8 cellular contexts compared by ENCODE assay signal in the genomic region with DNA sequence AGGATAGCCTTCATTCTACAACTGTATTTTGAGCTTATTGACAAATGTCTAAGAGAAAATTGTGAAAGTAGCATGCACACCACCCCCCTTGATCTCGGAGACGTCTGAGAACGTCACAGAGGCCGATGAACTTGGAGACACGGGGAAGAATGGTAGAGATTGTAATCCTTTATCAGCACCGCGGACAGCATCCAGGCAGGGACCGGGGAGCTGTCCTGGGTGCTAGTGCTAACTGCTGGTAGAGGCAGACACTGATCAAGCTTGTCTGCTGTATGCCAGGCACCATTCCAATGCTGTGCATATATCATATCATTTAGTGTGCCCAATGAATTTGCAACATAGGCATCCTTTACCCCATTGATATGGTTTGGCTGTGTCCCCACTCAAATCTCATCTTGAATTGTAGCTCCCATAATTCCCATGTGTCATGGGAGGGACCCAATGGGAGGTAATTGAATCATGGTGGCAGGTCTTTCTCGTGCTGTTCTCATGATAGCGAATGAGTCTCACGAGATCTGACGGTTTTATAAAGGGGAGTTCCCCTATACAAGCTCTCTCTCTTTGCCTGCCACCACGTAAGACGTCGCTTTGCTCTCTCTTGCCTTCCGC.
DNase-seq lines count a peak whose midpoint lies in the region; ATAC-seq and TF ChIP-seq lines count a peak whose summit lies in the region.

No MANE protein-coding gene starts in this region.

- DNase-seq in GM03348 (ENCODE audit: low spot score) (peak; percentile 82), NCI-H460 (ENCODE audit: extremely low read depth, low read depth) (peak; percentile 73), hepatocyte (ENCODE audit: low spot score) (peak; percentile 86), activated gamma-delta T cell treated with Interleukin-2 at 50 U/mL for 16 hours (no peak), NCI-H524 treated with DMSO at 0.1 percent for 48 hours (lab: John Stamatoyannopoulos, UW) (no peak)
- DNase-seq in activated naive CD8-positive, alpha-beta T cell treated with anti-CD3 and anti-CD28 coated beads for 36 hours, result peak; percentile 44
- DNase-seq in stimulated activated CD4-positive, alpha-beta T cell treated with anti-CD3 and anti-CD28 coated beads, Interleukin-2, amount 100 ng/mL, for 48 hours, result peak; percentile 40 to 48

- no peaks in the 10 kb centered on the region for H3K9me3 Mint-ChIP-seq in activated naive CD8-positive, alpha-beta T cell treated with anti-CD3 and anti-CD28 coated beads for 36 hours

- no peak overlapping the region for H3K4me3 Mint-ChIP-seq in activated naive CD8-positive, alpha-beta T cell treated with anti-CD3 and anti-CD28 coated beads for 36 hours

- no peak overlapping the region for H3K4me2 ChIP-seq in hepatocyte

- no peaks in the 10 kb centered on the region for H3K4me1 ChIP-seq in hepatocyte (ENCODE audit: insufficient read depth)

- H3K9me3 ChIP-seq in hepatocyte (ENCODE audit: low read depth), result no peaks in the 10 kb centered on the region

- no peaks in the 10 kb centered on the region for H3K36me3 ChIP-seq in hepatocyte (replicated peaks; ENCODE audit: insufficient read depth, low read depth)

- no peak overlapping the region for H3K27ac ChIP-seq in hepatocyte

- H3K4me1 Mint-ChIP-seq in activated naive CD8-positive, alpha-beta T cell treated with anti-CD3 and anti-CD28 coated beads for 36 hours, result no peaks in the 10 kb centered on the region

- 36% methylated on average over 16 of the region's 16 CpGs for WGBS in hepatocyte (ENCODE audit: low lambda C conversion rate, missing lambda C conversion rate)

- H3K4me3 ChIP-seq in hepatocyte, result no peak overlapping the region

- H4K20me1 ChIP-seq in hepatocyte (ENCODE audit: insufficient read depth, poor library complexity, severe bottlenecking), result no peaks in the 10 kb centered on the region

- no peak overlapping the region for H2AFZ ChIP-seq in hepatocyte

- ATAC-seq in GM18868 (IDR thresholded peaks at IDR 0.05; ENCODE audit: unreplicated experiment), result no peak

- H3K27ac Mint-ChIP-seq in activated naive CD8-positive, alpha-beta T cell treated with anti-CD3 and anti-CD28 coated beads for 36 hours, result no peak overlapping the region

- no peaks in the 10 kb centered on the region for H3K9me2 ChIP-seq in hepatocyte (replicated peaks; ENCODE audit: insufficient read depth)

- no peak for TF ChIP-seq CTCF in hepatocyte (IDR thresholded peaks at IDR 0.05; ENCODE audit: poor library complexity)

- peaks cover 7% of the 10 kb centered on the region for H3K27me3 ChIP-seq in hepatocyte

- no peaks in the 10 kb centered on the region for H3K36me3 Mint-ChIP-seq in activated naive CD8-positive, alpha-beta T cell treated with anti-CD3 and anti-CD28 coated beads for 36 hours

- peaks cover 47% of the 10 kb centered on the region for H3K27me3 Mint-ChIP-seq in activated naive CD8-positive, alpha-beta T cell treated with anti-CD3 and anti-CD28 coated beads for 36 hours

- no peaks in the 10 kb centered on the region for H3K79me2 ChIP-seq in hepatocyte

Comparison
In these comparisons a context has a peak if more than half of its experiments do, and no peak if none do; other contexts are left out.
1. DNase-seq: peak in GM03348 (single experiment), NCI-H460 (single experiment), activated naive CD8-positive, alpha-beta T cell treated with anti-CD3 and anti-CD28 coated beads for 36 hours (single experiment), hepatocyte (single experiment) and stimulated activated CD4-positive, alpha-beta T cell treated with anti-CD3 and anti-CD28 coated beads, Interleukin-2, amount 100 ng/mL, for 48 hours (2 of 2); none in activated gamma-delta T cell treated with Interleukin-2 at 50 U/mL for 16 hours (single experiment) and NCI-H524 treated with DMSO at 0.1 percent for 48 hours (single experiment).